9 cellular contexts compared by ENCODE assay signal in the genomic region with DNA sequence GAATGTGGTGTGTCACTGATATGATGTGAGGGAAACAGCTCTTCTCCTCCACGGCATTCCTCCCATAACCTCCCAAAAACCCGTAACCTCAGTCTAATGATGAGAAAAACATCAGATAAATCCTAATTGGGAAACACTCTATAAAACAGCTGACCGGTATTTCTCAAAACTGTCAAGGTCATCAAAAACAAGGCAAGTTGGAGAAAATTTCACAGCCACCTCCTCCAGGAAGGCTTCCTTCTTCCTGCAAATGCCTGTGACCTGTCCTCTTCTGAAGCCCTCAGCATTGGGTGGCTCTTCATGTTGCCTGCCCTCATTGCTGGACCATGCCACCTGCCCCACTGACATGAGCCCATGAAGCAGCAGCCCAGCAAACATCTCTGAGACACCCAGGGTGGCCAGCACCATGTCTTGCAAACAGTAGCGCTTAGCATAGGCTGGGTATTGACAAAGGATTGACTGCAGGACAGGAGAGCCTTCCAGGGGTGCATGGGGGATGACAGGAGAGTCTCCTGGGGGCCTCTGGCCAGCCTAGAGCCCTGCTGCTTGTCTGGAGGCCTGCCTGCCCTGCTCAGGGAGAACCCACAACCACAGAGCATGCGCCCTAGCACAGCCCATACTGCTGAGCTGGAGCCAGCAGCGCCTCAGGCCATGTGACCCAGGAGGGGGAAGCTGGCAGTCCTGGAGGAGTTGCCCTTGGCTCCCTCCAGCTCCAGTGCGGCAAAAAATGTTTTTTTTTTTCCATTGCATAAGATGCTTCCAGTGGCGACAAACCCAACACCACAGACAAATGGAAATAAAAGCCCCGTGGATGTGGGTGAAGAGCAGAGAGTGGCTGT. TPM values are rescaled to one million over a fixed set of nuclear protein-coding genes. Genes with fewer than 3 reads are reported as not detected.
DNase-seq lines count a peak whose midpoint lies in the region; ATAC-seq and TF ChIP-seq lines count a peak whose summit lies in the region.
"Had no signal": no experiment of that assay in that cellular context is flagged by ENCODE, and none has a peak within 500 bp of the region (broad histone marks: within the 10 kb centered on the region; RNA-seq: fewer than 3 reads in every experiment).

No MANE protein-coding gene starts in this region.

- peak overlapping the region; percentile 73 to 84 (median 80) for H3K27ac ChIP-seq in sigmoid colon

- no peaks in the 10 kb centered on the region for H3K27me3 ChIP-seq in sigmoid colon

- no peaks in the 10 kb centered on the region for H3K9me3 ChIP-seq in sigmoid colon

- TF ChIP-seq EP300 in sigmoid colon (IDR thresholded peaks at IDR 0.05): peak in 1 of 4 donors; percentile 31

- intact Hi-C loops in sigmoid colon (cut with DNase I): no loop called here

- ATAC-seq in HG03280 (IDR thresholded peaks at IDR 0.05; ENCODE audit: unreplicated experiment): no peak
- ATAC-seq in GM18498 (IDR thresholded peaks at IDR 0.05; ENCODE audit: unreplicated experiment): no peak

- TF ChIP-seq CTCF in sigmoid colon (IDR thresholded peaks at IDR 0.05): no peak

- TF ChIP-seq POLR2A in sigmoid colon (IDR thresholded peaks at IDR 0.05): no peak

- no peaks in the 10 kb centered on the region for H3K36me3 ChIP-seq in sigmoid colon

- DNase-seq in GDM1 (lab: John Stamatoyannopoulos, UW): peak; percentile 72
- peak; percentile 53 for DNase-seq in OCI-M1 (lab: John Stamatoyannopoulos, UW)
- peak; percentile 51 for DNase-seq in fibroblast of the conjunctiva (ENCODE audit: low read depth)
- DNase-seq in sigmoid colon: peak; percentile 90
- no peak for DNase-seq in stimulated activated CD4-positive, alpha-beta T cell treated with anti-CD3 and anti-CD28 coated beads, Interleukin-2, amount 100 ng/mL, for 48 hours
- DNase-seq in medulla oblongata (ENCODE audit: extremely low spot score): no peak
- DNase-seq: NCI-H2227 treated with DMSO at 0.1 percent for 48 hours had no signal

- no peak overlapping the region for H3K4me3 ChIP-seq in sigmoid colon

- WGBS in sigmoid colon, 2 donors: 82 to 92% methylated on average over 9 of the region's 9 CpGs

- H3K4me1 ChIP-seq in sigmoid colon: peaks cover 0 to 57% (median 44%) of the 10 kb centered on the region in 4 donors

RNA-seq across cellular contexts. Expression of a gene that starts 49.7 kb away (rescaled TPM):
- total RNA-seq in sigmoid colon: 10 to 100 TPM; 11.1 to 13.8 (median 11.7) TPM
- 1 to 10 TPM; 2.5 to 6.8 (median 3.0) TPM for polyA plus RNA-seq in sigmoid colon

Comparison
In these comparisons a context has a peak if more than half of its experiments do, and no peak if none do; other contexts are left out.
1. DNase-seq: peak in GDM1 (single experiment), OCI-M1 (single experiment), fibroblast of the conjunctiva (single experiment) and sigmoid colon (single experiment); none in stimulated activated CD4-positive, alpha-beta T cell treated with anti-CD3 and anti-CD28 coated beads, Interleukin-2, amount 100 ng/mL, for 48 hours (0 of 2) and medulla oblongata (single experiment).